1 cellular context compared by ENCODE assay signal in genomic region chr17:1491406-1492248, GRCh38.
TF ChIP-seq lines count a peak whose summit lies in the region.

No MANE protein-coding gene starts in this region.

TF ChIP-seq in HepG2, 621 proteins besides CTCF, POLR2A, EP300 and RAD21 (continued from another document):
- TF ChIP-seq, protein P1, sequence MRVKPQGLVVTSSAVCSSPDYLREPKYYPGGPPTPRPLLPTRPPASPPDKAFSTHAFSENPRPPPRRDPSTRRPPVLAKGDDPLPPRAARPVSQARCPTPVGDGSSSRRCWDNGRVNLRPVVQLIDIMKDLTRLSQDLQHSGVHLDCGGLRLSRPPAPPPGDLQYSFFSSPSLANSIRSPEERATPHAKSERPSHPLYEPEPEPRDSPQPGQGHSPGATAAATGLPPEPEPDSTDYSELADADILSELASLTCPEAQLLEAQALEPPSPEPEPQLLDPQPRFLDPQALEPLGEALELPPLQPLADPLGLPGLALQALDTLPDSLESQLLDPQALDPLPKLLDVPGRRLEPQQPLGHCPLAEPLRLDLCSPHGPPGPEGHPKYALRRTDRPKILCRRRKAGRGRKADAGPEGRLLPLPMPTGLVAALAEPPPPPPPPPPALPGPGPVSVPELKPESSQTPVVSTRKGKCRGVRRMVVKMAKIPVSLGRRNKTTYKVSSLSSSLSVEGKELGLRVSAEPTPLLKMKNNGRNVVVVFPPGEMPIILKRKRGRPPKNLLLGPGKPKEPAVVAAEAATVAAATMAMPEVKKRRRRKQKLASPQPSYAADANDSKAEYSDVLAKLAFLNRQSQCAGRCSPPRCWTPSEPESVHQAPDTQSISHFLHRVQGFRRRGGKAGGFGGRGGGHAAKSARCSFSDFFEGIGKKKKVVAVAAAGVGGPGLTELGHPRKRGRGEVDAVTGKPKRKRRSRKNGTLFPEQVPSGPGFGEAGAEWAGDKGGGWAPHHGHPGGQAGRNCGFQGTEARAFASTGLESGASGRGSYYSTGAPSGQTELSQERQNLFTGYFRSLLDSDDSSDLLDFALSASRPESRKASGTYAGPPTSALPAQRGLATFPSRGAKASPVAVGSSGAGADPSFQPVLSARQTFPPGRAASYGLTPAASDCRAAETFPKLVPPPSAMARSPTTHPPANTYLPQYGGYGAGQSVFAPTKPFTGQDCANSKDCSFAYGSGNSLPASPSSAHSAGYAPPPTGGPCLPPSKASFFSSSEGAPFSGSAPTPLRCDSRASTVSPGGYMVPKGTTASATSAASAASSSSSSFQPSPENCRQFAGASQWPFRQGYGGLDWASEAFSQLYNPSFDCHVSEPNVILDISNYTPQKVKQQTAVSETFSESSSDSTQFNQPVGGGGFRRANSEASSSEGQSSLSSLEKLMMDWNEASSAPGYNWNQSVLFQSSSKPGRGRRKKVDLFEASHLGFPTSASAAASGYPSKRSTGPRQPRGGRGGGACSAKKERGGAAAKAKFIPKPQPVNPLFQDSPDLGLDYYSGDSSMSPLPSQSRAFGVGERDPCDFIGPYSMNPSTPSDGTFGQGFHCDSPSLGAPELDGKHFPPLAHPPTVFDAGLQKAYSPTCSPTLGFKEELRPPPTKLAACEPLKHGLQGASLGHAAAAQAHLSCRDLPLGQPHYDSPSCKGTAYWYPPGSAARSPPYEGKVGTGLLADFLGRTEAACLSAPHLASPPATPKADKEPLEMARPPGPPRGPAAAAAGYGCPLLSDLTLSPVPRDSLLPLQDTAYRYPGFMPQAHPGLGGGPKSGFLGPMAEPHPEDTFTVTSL (CRISPR knock-in tag; IDR thresholded peaks at IDR 0.05; ENCODE audit: borderline replicate concordance) = 0 out of 2 replicates have a peak, but pooled peaks have one; percentile 4
